In genomic region chr1:53115403-53116306, GRCh38 we compare ENCODE assay signal across 12 cellular contexts. TPM values are rescaled to one million over a fixed set of nuclear protein-coding genes. Genes with fewer than 3 reads are reported as not detected.
DNase-seq lines count a peak whose midpoint lies in the region; ATAC-seq, FAIRE-seq and TF ChIP-seq lines count a peak whose summit lies in the region.
"Had no signal": no experiment of that assay in that cellular context is flagged by ENCODE, and none has a peak within 500 bp of the region (broad histone marks: within the 10 kb centered on the region; RNA-seq: fewer than 3 reads in every experiment).

No MANE protein-coding gene starts in this region.

- peak overlapping the region; percentile 33; the same call in 1 of the 3 replicates for H3K4me2 ChIP-seq in A549

- H3K9ac ChIP-seq in adipocyte (ENCODE audit: low read length), result peak overlapping the region; percentile 53

- peaks cover 28% of the 10 kb centered on the region for H3K4me1 ChIP-seq in A549
- peaks cover 32% of the 10 kb centered on the region for H3K4me1 ChIP-seq in adipocyte (ENCODE audit: control insufficient read depth, insufficient read depth, low read length)
- peaks cover 0 to 21% (median 3%) of the 10 kb centered on the region in 4 donors for H3K4me1 ChIP-seq in right lobe of liver
- H3K4me1 ChIP-seq: psoas muscle had no signal

- no peak overlapping the region for H3K4me3 Mint-ChIP-seq in CD4-positive, alpha-beta T cell
- H3K4me3 Mint-ChIP-seq: IgD-negative memory B cell had no signal

- POLR2A ChIA-PET in A549 (lab: Yijun Ruan, JAX), result no interaction called here
- POLR2A ChIA-PET in CD4-positive, alpha-beta T cell (lab: Charles Lee), result no interaction called here

- H3K9me3 Mint-ChIP-seq in CD4-positive, alpha-beta T cell, result peaks cover 2% of the 10 kb centered on the region

- H3K27me3 ChIP-seq in adipocyte (replicated peaks; ENCODE audit: control insufficient read depth, insufficient read depth, low read length), result no peaks in the 10 kb centered on the region
- no peaks in the 10 kb centered on the region for H3K27me3 ChIP-seq in right lobe of liver
- no peaks in the 10 kb centered on the region for H3K27me3 ChIP-seq in CD4-positive, alpha-beta T cell (ENCODE audit: control insufficient read depth, insufficient read depth, low read length)

- peaks cover 2% of the 10 kb centered on the region for H3K4me1 Mint-ChIP-seq in CD4-positive, alpha-beta T cell (ENCODE audit: low read depth)

- TF ChIP-seq CTCF in A549 (IDR thresholded peaks at IDR 0.05) (no peak), right lobe of liver (IDR thresholded peaks at IDR 0.05) (no peak)
- TF ChIP-seq CTCF in CD4-positive, alpha-beta T cell (IDR thresholded peaks at IDR 0.05), result no peak

- H3K4me3 ChIP-seq in A549 (no peak overlapping the region), adipocyte (ENCODE audit: low read length) (no peak overlapping the region), right lobe of liver (no peak overlapping the region)
- H3K4me3 ChIP-seq: psoas muscle had no signal

- FAIRE-seq in A549 (lab: Jason Lieb, UNC) (no peak), HTR-8/SVneo (lab: Jason Lieb, UNC) (peak; percentile 48)

- no peaks in the 10 kb centered on the region for H3K36me3 Mint-ChIP-seq in CD4-positive, alpha-beta T cell (ENCODE audit: low read depth)
- H3K36me3 Mint-ChIP-seq: IgD-negative memory B cell had no signal

- H3K27ac ChIP-seq in A549 (peak overlapping the region; percentile 40 to 86; a peak in 5 of 6 replicates), right lobe of liver (no peak overlapping the region)
- no peak overlapping the region for H3K27ac ChIP-seq in CD4-positive, alpha-beta T cell (ENCODE audit: low read depth, low read length)
- H3K27ac ChIP-seq: psoas muscle had no signal

- no peak for TF ChIP-seq EP300 in A549 (IDR thresholded peaks at IDR 0.05)

- CTCF ChIA-PET in A549 (lab: Yijun Ruan, JAX), result interaction anchor here (0.7 kb wide), 1 partner anchor 57 kb away, joined by 3 read pairs; no protein-coding TSS in a partner anchor
- CTCF ChIA-PET in CD4-positive, alpha-beta T cell (lab: Charles Lee), result no interaction called here

- TF ChIP-seq RAD21 in A549 (conservative IDR thresholded peaks at IDR 0.05 in 1 of 2, IDR thresholded peaks at IDR 0.05 in 1 of 2), result no peak

- WGBS in A549 (ENCODE audit: missing lambda C conversion rate), result 25% methylated on average over 10 of the region's 20 CpGs
- whole genome bisulfite sequencing in right lobe of liver (ENCODE audit: insufficient coverage, low coverage, low lambda C conversion rate, missing lambda C conversion rate), result 53% methylated on average over 6 of the region's 20 CpGs

- intact Hi-C loops in right lobe of liver (cut with DNase I), result no loop called here
- intact Hi-C loops in CD4-positive, alpha-beta T cell (cut with DNase I, micrococcal nuclease), result no loop called here

- H3K27me3 Mint-ChIP-seq in CD4-positive, alpha-beta T cell, result no peaks in the 10 kb centered on the region

- DNase-seq in A549 (ENCODE audit: low read depth in 1 of 2, low spot score in 1 of 2), result peak in 1 of 2 experiments; percentile 58
- no peak for DNase-seq in HTR-8/SVneo (ENCODE audit: insufficient read length, low spot score)
- peak; percentile 65 for DNase-seq in adipocyte (ENCODE audit: low read depth)
- no peak for DNase-seq in right lobe of liver
- no peak for DNase-seq in NOMO-1 treated with DMSO at 0.1 percent for 48 hours (lab: John Stamatoyannopoulos, UW; ENCODE audit: unreplicated experiment)
- DNase-seq in CD4-positive, alpha-beta T cell, result no peak
- DNase-seq in inferior parietal cortex (ENCODE audit: extremely low spot score), result no peak
- DNase-seq: kidney glomerular epithelial cell, NCI-H446 had no signal

- H3K9me3 ChIP-seq in A549 (peaks cover 8% of the 10 kb centered on the region), adipocyte (ENCODE audit: control insufficient read depth, low read length) (peaks cover 17% of the 10 kb centered on the region), right lobe of liver (no peaks in the 10 kb centered on the region)
- no peaks in the 10 kb centered on the region for H3K9me3 ChIP-seq in CD4-positive, alpha-beta T cell (ENCODE audit: control insufficient read depth, low read length)
- H3K9me3 ChIP-seq: psoas muscle had no signal

- TF ChIP-seq POLR2A in A549 (IDR thresholded peaks at IDR 0.05; ENCODE audit: low read length) (no peak), right lobe of liver (IDR thresholded peaks at IDR 0.05) (no peak)

- H3K36me3 ChIP-seq in adipocyte (ENCODE audit: control insufficient read depth, insufficient read depth, low read length, severe bottlenecking) (no peaks in the 10 kb centered on the region), right lobe of liver (no peaks in the 10 kb centered on the region)

- peak in 1 of 2 experiments; percentile 69; a peak in 3 of 6 replicates for ATAC-seq in A549
- ATAC-seq in right lobe of liver, result peak in 3 of 4 donors; percentile 18 to 30 (median 22)
- no peak for ATAC-seq in GM18870 (IDR thresholded peaks at IDR 0.05; ENCODE audit: unreplicated experiment)
- ATAC-seq in CD4-positive, alpha-beta T cell (ENCODE audit: poor library complexity), result no peak
- ATAC-seq: psoas muscle had no signal

- H3K27ac Mint-ChIP-seq in CD4-positive, alpha-beta T cell, result no peak overlapping the region
- H3K27ac Mint-ChIP-seq: IgD-negative memory B cell had no signal

TF ChIP-seq in A549, 52 proteins besides CTCF, POLR2A, EP300 and RAD21:
- TF ChIP-seq E2F6 (IDR thresholded peaks at IDR 0.05; ENCODE audit: borderline replicate concordance, low read depth) (no peak), CHD4 (IDR thresholded peaks at IDR 0.05; ENCODE audit: borderline replicate concordance) (no peak), ZC3H11A (IDR thresholded peaks at IDR 0.05) (no peak), CHD2 (IDR thresholded peaks at IDR 0.05; ENCODE audit: low read length, partially characterized antibody) (no peak), RARB (CRISPR knock-in tag; IDR thresholded peaks at IDR 0.05) (no peak), CBX2 (IDR thresholded peaks at IDR 0.05; ENCODE audit: borderline replicate concordance, low read depth) (no peak), HDAC2 (IDR thresholded peaks at IDR 0.05) (no peak), GATA3 (IDR thresholded peaks at IDR 0.05; ENCODE audit: borderline replicate concordance) (peak; percentile 69)

RNA-seq across cellular contexts. Expression of gene SLC1A7, which starts 26.8 kb away (rescaled TPM):
- 0.12 TPM in 2 replicates for polyA plus RNA-seq in A549 (2011; rRNA removed)
- 0.08 and 0.09 TPM in 2 replicates for polyA plus RNA-seq in A549 (2012; cell fraction: cytosol; rRNA removed)
- polyA plus RNA-seq in A549 (2012; cell fraction: nucleus; rRNA removed), result 0.24 and 0.25 TPM in 2 replicates
- 0.03 to 0.07 TPM (median 0.04 TPM) in 3 replicates for polyA plus RNA-seq in A549 (2017; fragmentation: RNase III; extraction: RNeasy Plus Mini Kit Qiagen cat#74134 plus additional on column Dnase treatment)
- polyA minus RNA-seq in A549 (2011; rRNA and poly(A)+ RNA removed), result 0.12 TPM in 1 of 2 replicates, not detected in the other
- total RNA-seq in right lobe of liver, result 1 to 10 TPM in 1 of 6 experiments, under 1 TPM in 5; 0.31 to 1.3 (median 0.61) TPM
- not detected for total RNA-seq in CD4-positive, alpha-beta T cell
- polyA plus RNA-seq: IgD-negative memory B cell had no signal

RNA-seq across cellular contexts. Expression of gene PODN, which starts 53.6 kb away (rescaled TPM):
- polyA plus RNA-seq in A549 (2011; rRNA removed), result 0.05 and 0.15 TPM in 2 replicates
- 0.01 TPM in 1 of 2 replicates, not detected in the other for polyA plus RNA-seq in A549 (2012; cell fraction: cytosol; rRNA removed)
- polyA plus RNA-seq in A549 (2012; cell fraction: nucleus; rRNA removed), result 0.05 and 0.17 TPM in 2 replicates
- not detected in 3 replicates for polyA plus RNA-seq in A549 (2017; fragmentation: RNase III; extraction: RNeasy Plus Mini Kit Qiagen cat#74134 plus additional on column Dnase treatment)
- not detected in 2 replicates for polyA minus RNA-seq in A549 (2011; rRNA and poly(A)+ RNA removed)
- total RNA-seq in right lobe of liver, result 1 to 10 TPM; 2.8 to 9.8 (median 5.1) TPM
- total RNA-seq in CD4-positive, alpha-beta T cell, result not detected
- polyA plus RNA-seq: IgD-negative memory B cell had no signal

Comparison
In these comparisons a context has a peak if more than half of its experiments do, and no peak if none do; other contexts are left out.
1. ATAC-seq: peak in right lobe of liver (3 of 4); none in GM18870 (single experiment) and CD4-positive, alpha-beta T cell (single experiment).
2. H3K27ac ChIP-seq: peak in A549 (2 of 2); none in right lobe of liver (0 of 3) and CD4-positive, alpha-beta T cell (single experiment).